In genomic region chr17:49741692-49742076, GRCh38 we compare ENCODE assay signal across 11 cellular contexts. TPM values are rescaled to one million over a fixed set of nuclear protein-coding genes. Genes with fewer than 3 reads are reported as not detected.
DNase-seq lines count a peak whose midpoint lies in the region; ATAC-seq and TF ChIP-seq lines count a peak whose summit lies in the region.
"Had no signal": no experiment of that assay in that cellular context is flagged by ENCODE, and none has a peak within 500 bp of the region (broad histone marks: within the 10 kb centered on the region; RNA-seq: fewer than 3 reads in every experiment).

No MANE protein-coding gene starts in this region.

- H3K36me3 ChIP-seq in subcutaneous abdominal adipose tissue (ENCODE audit: control insufficient read depth in 5 of 5, insufficient read depth in 5 of 5, low read length in 5 of 5) = peaks cover 0 to 7% (median 0%) of the 10 kb centered on the region in 5 donors
- H3K36me3 ChIP-seq: left lung had no signal

- H3K27ac ChIP-seq in layer of hippocampus (ENCODE audit: low read depth, low read length) = peak overlapping the region; percentile 35
- H3K27ac ChIP-seq in subcutaneous abdominal adipose tissue (ENCODE audit: low read depth, low read length) = peak overlapping the region; percentile 7

- peak overlapping the region; percentile 79 for H3K4me3 Mint-ChIP-seq in activated T-cell treated with anti-CD3 and anti-CD28 coated beads, Interleukin-2, amount 50 U/mL, for 24 hours
- peak overlapping the region; percentile 88 for H3K4me3 Mint-ChIP-seq in T-helper 17 cell
- no peak overlapping the region for H3K4me3 Mint-ChIP-seq in progenitor cell of endocrine pancreas (ENCODE audit: low read depth)

- peak; percentile 12 for DNase-seq in activated T-cell treated with anti-CD3 and anti-CD28 coated beads, Interleukin-2, amount 50 U/mL, for 24 hours
- DNase-seq in activated T-cell treated with anti-CD3 and anti-CD28 coated beads, Interleukin-2, amount 50 U/mL, for 1 hour = no peak
- DNase-seq in T-helper 17 cell (no peak), progenitor cell of endocrine pancreas (ENCODE audit: low spot score, unreplicated experiment) (no peak)
- DNase-seq: ACHN, left lung, NCI-H69 had no signal

- peaks cover 13% of the 10 kb centered on the region for H3K36me3 Mint-ChIP-seq in activated T-cell treated with anti-CD3 and anti-CD28 coated beads, Interleukin-2, amount 50 U/mL, for 24 hours (ENCODE audit: low read depth)
- H3K36me3 Mint-ChIP-seq in T-helper 17 cell (ENCODE audit: low read depth) (peaks cover 5% of the 10 kb centered on the region), progenitor cell of endocrine pancreas (ENCODE audit: insufficient read depth) (no peaks in the 10 kb centered on the region)

- H3K9me3 Mint-ChIP-seq in activated T-cell treated with anti-CD3 and anti-CD28 coated beads, Interleukin-2, amount 50 U/mL, for 24 hours = no peaks in the 10 kb centered on the region
- H3K9me3 Mint-ChIP-seq in progenitor cell of endocrine pancreas (ENCODE audit: low read depth) = no peaks in the 10 kb centered on the region

- H3K27me3 ChIP-seq in layer of hippocampus (ENCODE audit: control insufficient read depth, insufficient read depth, low read length) (no peaks in the 10 kb centered on the region), subcutaneous abdominal adipose tissue (ENCODE audit: control insufficient read depth in 5 of 5, insufficient read depth in 4 of 5, low read length in 5 of 5) (no peaks in the 10 kb centered on the region)
- H3K27me3 ChIP-seq: left lung had no signal

- no peaks in the 10 kb centered on the region for H3K27me3 Mint-ChIP-seq in activated T-cell treated with anti-CD3 and anti-CD28 coated beads, Interleukin-2, amount 50 U/mL, for 24 hours
- H3K27me3 Mint-ChIP-seq in T-helper 17 cell (no peaks in the 10 kb centered on the region), progenitor cell of endocrine pancreas (no peaks in the 10 kb centered on the region)

- peaks cover 14 to 59% (median 45%) of the 10 kb centered on the region in 5 donors for H3K4me1 ChIP-seq in subcutaneous abdominal adipose tissue (ENCODE audit: control insufficient read depth in 5 of 5, insufficient read depth in 5 of 5, low read length in 5 of 5)

- ATAC-seq in T-helper 17 cell (no peak), GM21526 (IDR thresholded peaks at IDR 0.05; ENCODE audit: low FRiP score, unreplicated experiment) (no peak), HG03108 (IDR thresholded peaks at IDR 0.05; ENCODE audit: unreplicated experiment) (no peak)

- peaks cover 91% of the 10 kb centered on the region for H3K4me1 Mint-ChIP-seq in activated T-cell treated with anti-CD3 and anti-CD28 coated beads, Interleukin-2, amount 50 U/mL, for 24 hours (ENCODE audit: low read depth)
- H3K4me1 Mint-ChIP-seq in T-helper 17 cell (peaks cover 75% of the 10 kb centered on the region), progenitor cell of endocrine pancreas (ENCODE audit: low read depth) (peaks cover 1% of the 10 kb centered on the region)

- H3K9me3 ChIP-seq in T-helper 17 cell (ENCODE audit: control insufficient read depth, low read length, poor library complexity, severe bottlenecking) (no peaks in the 10 kb centered on the region), subcutaneous abdominal adipose tissue (ENCODE audit: control insufficient read depth in 5 of 5, low read length in 5 of 5) (no peaks in the 10 kb centered on the region)
- H3K9me3 ChIP-seq: left lung had no signal

- H3K4me3 ChIP-seq in subcutaneous abdominal adipose tissue (ENCODE audit: low read depth in 1 of 5, low read length in 5 of 5) = no peak overlapping the region
- H3K4me3 ChIP-seq: left lung had no signal

- peak overlapping the region; percentile 96 for H3K27ac Mint-ChIP-seq in activated T-cell treated with anti-CD3 and anti-CD28 coated beads, Interleukin-2, amount 50 U/mL, for 24 hours
- H3K27ac Mint-ChIP-seq in T-helper 17 cell (peak overlapping the region; percentile 98), progenitor cell of endocrine pancreas (no peak overlapping the region)

- no peak for TF ChIP-seq CTCF in progenitor cell of endocrine pancreas (IDR thresholded peaks at IDR 0.05; ENCODE audit: unreplicated experiment)

- H3K9ac ChIP-seq in subcutaneous abdominal adipose tissue (ENCODE audit: low read length in 5 of 5) = peak overlapping the region in 1 of 5 donors; percentile 31

RNA-seq across cellular contexts. Expression of gene FAM117A, which starts 22.2 kb away (rescaled TPM):
- total RNA-seq in T-helper 17 cell (10 to 100 TPM; 58.9 to 68.6 TPM), progenitor cell of endocrine pancreas (19.1 and 20.2 TPM in 2 replicates)

RNA-seq across cellular contexts. Expression of gene SLC35B1, which starts 33.9 kb away (rescaled TPM):
- total RNA-seq in T-helper 17 cell (10 to 100 TPM; 63.8 to 66.8 TPM), progenitor cell of endocrine pancreas (67.4 and 72.2 TPM in 2 replicates)

RNA-seq across cellular contexts. Expression of gene KAT7, which starts 46.8 kb away (rescaled TPM):
- total RNA-seq in T-helper 17 cell (100 to 1,000 TPM; 191 to 201 TPM), progenitor cell of endocrine pancreas (67.9 and 72.0 TPM in 2 replicates)
